17 cellular contexts compared by ENCODE assay signal in the genomic region with DNA sequence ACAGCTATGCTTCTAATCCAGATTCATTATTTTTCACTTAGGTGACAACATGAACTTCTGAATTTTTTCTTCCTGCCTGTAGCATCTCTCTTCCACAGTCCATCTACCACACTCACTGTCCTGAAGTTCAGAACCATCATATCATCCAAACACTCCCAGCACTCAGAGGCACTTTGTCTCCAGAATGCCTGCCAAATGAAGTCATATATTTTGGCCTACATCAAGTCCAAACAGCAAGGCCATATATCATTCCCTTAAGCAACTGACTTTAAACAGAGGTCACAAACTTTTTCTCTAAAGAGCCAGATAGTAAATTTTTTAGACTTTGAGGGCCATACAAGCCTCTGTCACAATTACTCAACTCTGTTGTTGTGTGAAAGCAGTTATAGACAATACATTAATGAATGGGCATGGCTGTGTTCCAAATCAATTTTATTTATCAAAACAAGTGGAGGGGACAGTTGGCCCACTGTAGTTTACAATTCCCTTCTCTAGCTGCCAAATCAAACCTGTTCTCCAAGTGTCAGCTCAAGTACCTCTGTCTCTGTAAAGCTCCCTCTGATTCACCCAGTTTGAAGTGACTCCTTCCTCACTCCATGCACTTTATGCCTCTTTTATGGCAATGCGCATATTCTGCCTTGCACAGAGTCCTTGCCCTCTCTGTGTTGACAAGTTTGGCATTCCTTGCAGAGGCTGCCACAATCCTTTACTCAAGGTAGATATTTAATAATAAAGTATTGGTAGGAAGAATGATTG.
A peak's percentile ranks its signal among the peaks of the same experiment; 100 is the strongest.
DNase-seq lines count a peak whose midpoint lies in the region; ATAC-seq and TF ChIP-seq lines count a peak whose summit lies in the region.
"Had no signal": no experiment of that assay in that cellular context is flagged by ENCODE, and none has a peak within 500 bp of the region (broad histone marks: within the 10 kb centered on the region; RNA-seq: fewer than 3 reads in every experiment).

No MANE protein-coding gene starts in this region.

- ATAC-seq in HG03571 (IDR thresholded peaks at IDR 0.05; ENCODE audit: unreplicated experiment) (no peak), mucosa of descending colon (no peak)
- ATAC-seq: right lobe of liver had no signal

- no peak for TF ChIP-seq CTCF in uterus (IDR thresholded peaks at IDR 0.05)
- no peak for TF ChIP-seq CTCF in mucosa of descending colon (IDR thresholded peaks at IDR 0.05)

- TF ChIP-seq POLR2A in uterus (IDR thresholded peaks at IDR 0.05) = no peak

- intact Hi-C loops in uterus (cut with DNase I; ENCODE audit: low total_unique reads) (no loop called here), mucosa of descending colon (cut with DNase I, micrococcal nuclease) (no loop called here)

- H3K36me3 ChIP-seq in muscle layer of colon (ENCODE audit: insufficient read depth, low read length) (no peaks in the 10 kb centered on the region), uterus (no peaks in the 10 kb centered on the region), mucosa of descending colon (ENCODE audit: low read depth) (no peaks in the 10 kb centered on the region)
- H3K36me3 ChIP-seq: right lobe of liver had no signal

- H3K27ac ChIP-seq in muscle layer of colon (ENCODE audit: low read depth, low read length) (peak overlapping the region; percentile 17), uterus (peak overlapping the region in 1 of 2 donors; percentile 9)
- H3K27ac ChIP-seq: KMS-11, PC-9, right lobe of liver had no signal

- no peaks in the 10 kb centered on the region for H3K9me3 ChIP-seq in muscle layer of colon (ENCODE audit: low read length)
- no peaks in the 10 kb centered on the region for H3K9me3 ChIP-seq in uterus
- H3K9me3 ChIP-seq in mucosa of descending colon = no peaks in the 10 kb centered on the region
- H3K9me3 ChIP-seq: right lobe of liver had no signal

- H3K9ac ChIP-seq in muscle layer of colon (ENCODE audit: low read length) = no peak overlapping the region
- H3K9ac ChIP-seq: KMS-11 had no signal

- no peaks in the 10 kb centered on the region for H3K27me3 ChIP-seq in muscle layer of colon (ENCODE audit: control insufficient read depth in 1 of 2, insufficient read depth in 2 of 2, low read length in 2 of 2)
- H3K27me3 ChIP-seq in uterus = no peaks in the 10 kb centered on the region
- H3K27me3 ChIP-seq: right lobe of liver had no signal

- H3K4me1 ChIP-seq in muscle layer of colon (ENCODE audit: insufficient read depth, low read length) (peaks cover 17% of the 10 kb centered on the region), uterus (no peaks in the 10 kb centered on the region), mucosa of descending colon (ENCODE audit: low read depth) (no peaks in the 10 kb centered on the region)

- peak; percentile 94 for DNase-seq in DMS53 (lab: John Stamatoyannopoulos, UW)
- DNase-seq in NCI-H2029 treated with DMSO at 0.1 percent for 48 hours (lab: John Stamatoyannopoulos, UW) = peak; percentile 95
- DNase-seq in amniotic epithelial cell (ENCODE audit: low read depth) = peak; percentile 33
- DNase-seq in uterus = no peak
- DNase-seq in GOT3 (lab: John Stamatoyannopoulos, UW) = no peak
- DNase-seq in mucosa of descending colon = no peak
- DNase-seq: caudate nucleus, GDM1, kidney, NCI-H1417 treated with DMSO at 0.1 percent for 48 hours, NCI-H526 treated with DMSO at 0.1 percent for 48 hours, PC-9, right lobe of liver, T-helper 9 cell had no signal

- no peak overlapping the region for H3K4me3 ChIP-seq in muscle layer of colon (ENCODE audit: low read depth in 1 of 2, low read length in 2 of 2)
- H3K4me3 ChIP-seq in uterus = no peak overlapping the region
- no peak overlapping the region for H3K4me3 ChIP-seq in mucosa of descending colon
- H3K4me3 ChIP-seq: PC-9, right lobe of liver had no signal

Comparison
In these comparisons a context has a peak if more than half of its experiments do, and no peak if none do; other contexts are left out.
1. DNase-seq: peak in DMS53 (single experiment), NCI-H2029 treated with DMSO at 0.1 percent for 48 hours (single experiment) and amniotic epithelial cell (single experiment); none in uterus (0 of 2), GOT3 (single experiment) and mucosa of descending colon (0 of 3).